ENCODE assay signal across 16 cellular contexts in the genomic region with DNA sequence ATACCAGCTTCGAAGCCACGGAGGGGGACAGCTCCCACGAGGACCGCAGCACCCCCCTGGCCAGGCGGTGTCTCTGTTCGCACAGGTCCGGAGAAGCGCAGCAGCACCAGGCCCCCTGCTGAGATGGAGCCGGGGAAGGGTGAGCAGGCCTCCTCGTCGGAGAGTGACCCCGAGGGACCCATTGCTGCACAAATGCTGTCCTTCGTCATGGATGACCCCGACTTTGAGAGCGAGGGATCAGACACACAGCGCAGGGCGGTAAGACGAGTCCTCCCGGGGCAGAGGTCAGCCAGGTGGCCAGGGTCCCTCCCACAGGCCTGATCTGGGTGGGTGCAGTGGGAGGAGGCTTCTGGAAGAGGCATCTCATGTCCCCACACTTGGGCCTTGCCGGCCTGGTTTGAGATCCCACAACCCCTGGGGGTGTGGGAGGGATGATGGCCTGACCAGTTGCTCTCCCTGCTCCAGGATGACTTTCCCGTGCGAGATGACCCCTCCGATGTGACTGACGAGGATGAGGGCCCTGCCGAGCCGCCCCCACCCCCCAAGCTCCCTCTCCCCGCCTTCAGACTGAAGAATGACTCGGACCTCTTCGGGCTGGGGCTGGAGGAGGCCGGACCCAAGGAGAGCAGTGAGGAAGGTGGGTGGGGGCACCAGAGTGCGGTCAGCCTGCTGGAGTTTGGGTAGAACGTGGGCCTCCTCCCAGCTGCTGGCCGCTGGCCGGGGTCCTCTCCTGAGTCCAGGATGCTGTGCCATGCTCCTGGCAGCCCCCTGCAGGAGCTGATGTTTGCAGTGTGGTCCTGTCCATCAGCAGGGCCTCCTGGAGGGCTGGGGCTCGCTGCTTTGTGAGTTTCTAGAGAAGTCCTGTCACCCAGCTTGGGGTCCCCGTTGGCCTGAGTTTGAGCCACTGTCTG. TPM values are rescaled to one million over a fixed set of nuclear protein-coding genes. Genes with fewer than 3 reads are reported as not detected.
DNase-seq lines count a peak whose midpoint lies in the region; ATAC-seq and TF ChIP-seq lines count a peak whose summit lies in the region.
"Had no signal": no experiment of that assay in that cellular context is flagged by ENCODE, and none has a peak within 500 bp of the region (broad histone marks: within the 10 kb centered on the region; RNA-seq: fewer than 3 reads in every experiment).

No MANE protein-coding gene starts in this region.

- no peaks in the 10 kb centered on the region for H3K9me3 ChIP-seq in Caco-2
- H3K9me3 ChIP-seq: heart left ventricle, vagina had no signal

- no peaks in the 10 kb centered on the region for H3K27me3 Mint-ChIP-seq in Caco-2 (ENCODE audit: insufficient read depth, unreplicated experiment)
- H3K27me3 Mint-ChIP-seq in nephron (ENCODE audit: low read depth) = no peaks in the 10 kb centered on the region
- H3K27me3 Mint-ChIP-seq in Calu3 (ENCODE audit: unreplicated experiment) = no peaks in the 10 kb centered on the region

- no peak for DNase-seq in Caco-2
- DNase-seq in RWPE1 (ENCODE audit: low spot score) = no peak
- DNase-seq in Calu3 = no peak
- DNase-seq in NCI-H1694 treated with DMSO at 0.1 percent for 48 hours (lab: John Stamatoyannopoulos, UW) = no peak
- DNase-seq: activated CD8-positive, alpha-beta memory T cell treated with anti-CD3 and anti-CD28 coated beads, Interleukin-2, amount 50 U/mL, for 4 hours; DND-41; erythroblast; HCEC 1CT; heart left ventricle; NCI-H1436 treated with DMSO at 0.1 percent for 48 hours; NCI-H446; stimulated activated CD4-positive, alpha-beta T cell treated with anti-CD3 and anti-CD28 coated beads, Interleukin-4, amount 100 ng/mL, for 1 hour had no signal

- no peaks in the 10 kb centered on the region; the same call in 1 of the 2 replicates for H3K36me3 ChIP-seq in Caco-2 (ENCODE audit: control insufficient read depth, insufficient read depth, low read length)

- no peak for ATAC-seq in GM18870 (IDR thresholded peaks at IDR 0.05; ENCODE audit: unreplicated experiment)
- ATAC-seq: heart left ventricle had no signal

- H3K27ac ChIP-seq in RWPE1 = peak overlapping the region; percentile 90
- H3K27ac ChIP-seq: BLaER1, heart left ventricle, vagina had no signal

- peaks cover 81% of the 10 kb centered on the region for H3K36me3 Mint-ChIP-seq in Caco-2 (ENCODE audit: insufficient read depth, unreplicated experiment)
- no peaks in the 10 kb centered on the region for H3K36me3 Mint-ChIP-seq in nephron (ENCODE audit: low read depth)
- H3K36me3 Mint-ChIP-seq in Calu3 (ENCODE audit: insufficient read depth, unreplicated experiment) = peaks cover 29% of the 10 kb centered on the region

- CTCF ChIA-PET in Caco-2 (lab: Charles Lee) (interaction anchor here (0.6 to 0.8 kb wide), 2 partner anchors 16 to 49 kb away, joined by 3 to 4 read pairs; a partner anchor contains a TSS), RWPE1 (lab: Yijun Ruan, JAX) (interaction anchor here (0.6 to 1.4 kb wide), 4 partner anchors 29 to 319 kb away, joined by 3 to 7 read pairs (median 4); a partner anchor contains a TSS), Calu3 (lab: Charles Lee) (no interaction called here)

- H3K27ac Mint-ChIP-seq in Caco-2 (ENCODE audit: unreplicated experiment) (peak overlapping the region; percentile 22), nephron (peak overlapping the region; percentile 62 to 66 (median 65)), Calu3 (ENCODE audit: unreplicated experiment) (no peak overlapping the region)

- TF ChIP-seq CTCF in Caco-2 (IDR thresholded peaks at IDR 0.05; ENCODE audit: insufficient read depth in 1 of 2, low read depth in 1 of 2, low read length in 1 of 2, severe bottlenecking in 1 of 2, unreplicated experiment in 1 of 2) (no peak), RWPE1 (conservative IDR thresholded peaks at IDR 0.05; ENCODE audit: low read depth) (no peak), nephron (IDR thresholded peaks at IDR 0.05; ENCODE audit: unreplicated experiment in 3 of 3) (no peak), Calu3 (IDR thresholded peaks at IDR 0.05; ENCODE audit: unreplicated experiment) (no peak)

- H3K4me3 Mint-ChIP-seq in Caco-2 (ENCODE audit: unreplicated experiment) = peak overlapping the region; percentile 7
- peak overlapping the region; percentile 7 to 62 (median 56) for H3K4me3 Mint-ChIP-seq in nephron
- H3K4me3 Mint-ChIP-seq in Calu3 (ENCODE audit: low read depth, unreplicated experiment) = no peak overlapping the region

- H3K4me1 ChIP-seq in Caco-2 = peaks cover 25% of the 10 kb centered on the region

- no peaks in the 10 kb centered on the region for H3K27me3 ChIP-seq in Caco-2 (replicated peaks; ENCODE audit: control insufficient read depth, insufficient read depth, low read length)

- BruUV-seq in Caco-2 (replicated peaks; lab: Mats Ljungman, UMichigan) (no TSS peak), Calu3 (replicated peaks; lab: Mats Ljungman, UMichigan) (no TSS peak)

- POLR2A ChIA-PET in Caco-2 (lab: Charles Lee) (interaction anchor here (0.9 kb wide), 1 partner anchor 39 kb away, joined by 4 read pairs; no protein-coding TSS in a partner anchor), RWPE1 (lab: Yijun Ruan, JAX; ENCODE audit: low non-redundant PET) (no interaction called here)

- H3K4me1 Mint-ChIP-seq in Caco-2 (ENCODE audit: low read depth, unreplicated experiment) (peaks cover 8% of the 10 kb centered on the region), nephron (peaks cover 25% of the 10 kb centered on the region), Calu3 (ENCODE audit: low read depth, unreplicated experiment) (peaks cover 8% of the 10 kb centered on the region)

- H3K9me3 Mint-ChIP-seq in Caco-2 (ENCODE audit: unreplicated experiment) = no peaks in the 10 kb centered on the region
- H3K9me3 Mint-ChIP-seq in nephron = no peaks in the 10 kb centered on the region
- no peaks in the 10 kb centered on the region for H3K9me3 Mint-ChIP-seq in Calu3 (ENCODE audit: low read depth, unreplicated experiment)

- H3K4me3 ChIP-seq in Caco-2 (ENCODE audit: low read depth, low read length) = no peak overlapping the region
- H3K4me3 ChIP-seq: BLaER1, heart left ventricle, vagina had no signal

- intact Hi-C loops in Caco-2 (cut with micrococcal nuclease; ENCODE audit: unreplicated experiment) (loop anchor here (10.0 kb wide), 1 partner anchor 105 kb away; a partner anchor contains a TSS), Calu3 (cut with micrococcal nuclease; ENCODE audit: unreplicated experiment) (no loop called here)

RNA-seq across cellular contexts. Expression of a gene that starts 2.8 kb away (rescaled TPM):
- total RNA-seq in Caco-2 (2022) (3.6 and 4.2 TPM in 2 replicates), Calu3 (2022) (2.9 and 3.2 TPM in 2 replicates)

RNA-seq across cellular contexts. Expression of a gene that starts 9.7 kb away (rescaled TPM):
- total RNA-seq in Caco-2 (2022) (103 and 105 TPM in 2 replicates), Calu3 (2022) (44.1 and 48.7 TPM in 2 replicates)

RNA-seq across cellular contexts. Expression of a gene that starts 12.7 kb away (rescaled TPM):
- total RNA-seq in Caco-2 (2022) (8.8 and 10.8 TPM in 2 replicates), Calu3 (2022) (3.1 and 3.6 TPM in 2 replicates)

RNA-seq across cellular contexts. Expression of a gene that starts 26.6 kb away (rescaled TPM):
- total RNA-seq in Caco-2 (2022) = 429 and 476 TPM in 2 replicates
- 233 and 238 TPM in 2 replicates for total RNA-seq in Calu3 (2022)

RNA-seq across cellular contexts. Expression of a gene that starts 31.7 kb away (rescaled TPM):
- 134 and 138 TPM in 2 replicates for total RNA-seq in Caco-2 (2022)
- 68.9 and 72.4 TPM in 2 replicates for total RNA-seq in Calu3 (2022)
